Comparison of ENCODE assay signal across 14 cellular contexts in the genomic region with DNA sequence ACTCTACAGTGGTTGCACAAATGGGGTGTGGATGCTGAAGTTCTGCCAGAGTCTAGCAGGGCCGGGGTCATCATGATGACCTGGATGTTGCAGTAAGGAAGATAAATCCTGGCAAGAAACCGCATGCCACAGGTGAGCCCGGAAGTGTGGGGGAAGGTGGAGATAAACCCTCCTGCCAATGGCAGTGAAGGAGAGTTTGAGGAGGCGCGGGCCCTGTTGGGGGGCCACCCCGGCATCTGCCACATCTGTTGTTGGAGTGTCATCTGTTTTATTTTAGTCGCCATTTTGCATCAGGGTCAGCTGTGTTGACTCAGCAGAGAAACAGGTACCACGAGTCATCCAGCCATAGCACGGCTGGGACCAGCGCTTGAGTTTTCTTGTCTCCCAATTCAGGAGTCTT.
DNase-seq lines count a peak whose midpoint lies in the region; ATAC-seq and TF ChIP-seq lines count a peak whose summit lies in the region.
"Had no signal": no experiment of that assay in that cellular context is flagged by ENCODE, and none has a peak within 500 bp of the region (broad histone marks: within the 10 kb centered on the region; RNA-seq: fewer than 3 reads in every experiment).

No MANE protein-coding gene starts in this region.

- H2BK12ac ChIP-seq in H9 (ENCODE audit: insufficient read length, low read depth, low read length): no peak overlapping the region

- H2AK5ac ChIP-seq in H9 (ENCODE audit: insufficient read length, low read length): no peak overlapping the region

- no peak overlapping the region for H3K4me3 Mint-ChIP-seq in activated T-cell treated with anti-CD3 and anti-CD28 coated beads, Interleukin-2, amount 50 U/mL, for 72 hours
- no peak overlapping the region for H3K4me3 Mint-ChIP-seq in activated T-cell treated with anti-CD3 and anti-CD28 coated beads, Interleukin-2, amount 50 U/mL, for 4 hours
- H3K4me3 Mint-ChIP-seq in chondrocyte (ENCODE audit: unreplicated experiment) (no peak overlapping the region), H9 (no peak overlapping the region)

- H3K79me2 ChIP-seq in H9 (ENCODE audit: insufficient read depth, low read length): no peaks in the 10 kb centered on the region

- H3K27me3 ChIP-seq in sigmoid colon: no peaks in the 10 kb centered on the region
- no peaks in the 10 kb centered on the region for H3K27me3 ChIP-seq in H9 (ENCODE audit: insufficient read depth, low read length)
- H3K27me3 ChIP-seq: BE2C had no signal

- WGBS in sigmoid colon, 2 donors: 87 to 89% methylated on average over 10 of the region's 10 CpGs
- WGBS in H9 (ENCODE audit: extremely low coverage, insufficient read length, low lambda C conversion rate): no CpG with 5 or more reads among the region's 10 CpGs

- TF ChIP-seq EP300 in sigmoid colon (IDR thresholded peaks at IDR 0.05): no peak

- no peak overlapping the region for H2BK120ac ChIP-seq in H9 (ENCODE audit: low read depth, low read length, poor library complexity, severe bottlenecking)

- H3K9me3 ChIP-seq in sigmoid colon: no peaks in the 10 kb centered on the region
- H3K9me3 ChIP-seq in H9 (ENCODE audit: control insufficient read depth, low read depth, low read length): no peaks in the 10 kb centered on the region
- H3K9me3 ChIP-seq: BE2C had no signal

- H3K79me1 ChIP-seq in H9 (ENCODE audit: insufficient read depth, low read depth, low read length, poor library complexity, severe bottlenecking): no peaks in the 10 kb centered on the region

- no peak for DNase-seq in activated T-cell treated with anti-CD3 and anti-CD28 coated beads, Interleukin-2, amount 50 U/mL, for 72 hours
- DNase-seq in activated T-cell treated with anti-CD3 and anti-CD28 coated beads, Interleukin-2, amount 50 U/mL, for 4 hours: no peak
- peak; percentile 60 for DNase-seq in M059J (ENCODE audit: low read depth)
- peak; percentile 65 for DNase-seq in chondrocyte (ENCODE audit: low spot score)
- peak; percentile 28 for DNase-seq in sigmoid colon
- no peak for DNase-seq in DMS 273 (lab: John Stamatoyannopoulos, UW; ENCODE audit: unreplicated experiment)
- no peak for DNase-seq in H9
- DNase-seq in NAMALWA (ENCODE audit: low spot score): no peak
- DNase-seq: BE2C, GF-D8, NCI-H1105 treated with DMSO at 0.1 percent for 48 hours, NCI-H446, Right ventricle myocardium superior, WERI-Rb-1 had no signal

- H3K56ac ChIP-seq in H9 (ENCODE audit: insufficient read length, low read depth, low read length): no peak overlapping the region

- no peak overlapping the region for H3K9ac ChIP-seq in H9 (ENCODE audit: extremely low read depth, insufficient read length, low read length)

- H4K8ac ChIP-seq in H9 (replicated peaks; ENCODE audit: insufficient read length, low read depth, low read length): no peak overlapping the region

- no peak overlapping the region for H2AFZ ChIP-seq in H9 (ENCODE audit: low read length)

- H3K4ac ChIP-seq in H9 (ENCODE audit: low read depth, low read length): no peak overlapping the region

- no peaks in the 10 kb centered on the region for H3K9me3 Mint-ChIP-seq in activated T-cell treated with anti-CD3 and anti-CD28 coated beads, Interleukin-2, amount 50 U/mL, for 72 hours
- H3K9me3 Mint-ChIP-seq in activated T-cell treated with anti-CD3 and anti-CD28 coated beads, Interleukin-2, amount 50 U/mL, for 4 hours: no peaks in the 10 kb centered on the region
- H3K9me3 Mint-ChIP-seq in chondrocyte (ENCODE audit: low read depth) (no peaks in the 10 kb centered on the region), H9 (no peaks in the 10 kb centered on the region)

- peaks cover 50% of the 10 kb centered on the region for H3K4me1 Mint-ChIP-seq in activated T-cell treated with anti-CD3 and anti-CD28 coated beads, Interleukin-2, amount 50 U/mL, for 72 hours (ENCODE audit: low read depth)
- peaks cover 52% of the 10 kb centered on the region for H3K4me1 Mint-ChIP-seq in activated T-cell treated with anti-CD3 and anti-CD28 coated beads, Interleukin-2, amount 50 U/mL, for 4 hours (ENCODE audit: low read depth)
- peaks cover 9% of the 10 kb centered on the region for H3K4me1 Mint-ChIP-seq in chondrocyte (ENCODE audit: low read depth)
- H3K4me1 Mint-ChIP-seq in H9: peaks cover 16 to 25% of the 10 kb centered on the region in 2 experiments

- no peak overlapping the region for H3K4me3 ChIP-seq in sigmoid colon

- no peak overlapping the region for H3K14ac ChIP-seq in H9 (ENCODE audit: insufficient read depth, low read length)

- H3K27me3 Mint-ChIP-seq in activated T-cell treated with anti-CD3 and anti-CD28 coated beads, Interleukin-2, amount 50 U/mL, for 72 hours (ENCODE audit: low read depth): no peaks in the 10 kb centered on the region
- no peaks in the 10 kb centered on the region for H3K27me3 Mint-ChIP-seq in activated T-cell treated with anti-CD3 and anti-CD28 coated beads, Interleukin-2, amount 50 U/mL, for 4 hours (ENCODE audit: low read depth)
- no peaks in the 10 kb centered on the region for H3K27me3 Mint-ChIP-seq in chondrocyte (ENCODE audit: low read depth)
- no peaks in the 10 kb centered on the region for H3K27me3 Mint-ChIP-seq in H9 (ENCODE audit: low read depth)

- H3K27ac Mint-ChIP-seq in activated T-cell treated with anti-CD3 and anti-CD28 coated beads, Interleukin-2, amount 50 U/mL, for 72 hours: peak overlapping the region; percentile 55
- H3K27ac Mint-ChIP-seq in chondrocyte (ENCODE audit: unreplicated experiment): no peak overlapping the region
- no peak overlapping the region for H3K27ac Mint-ChIP-seq in H9

- H3K27ac ChIP-seq in sigmoid colon: no peak overlapping the region
- no peak overlapping the region for H3K27ac ChIP-seq in H9 (ENCODE audit: insufficient read length, low read depth, low read length)
- H3K27ac ChIP-seq: WERI-Rb-1 had no signal

- H3K23ac ChIP-seq in H9 (ENCODE audit: insufficient read length, low read depth, low read length): no peak overlapping the region

- H2BK20ac ChIP-seq in H9 (ENCODE audit: low read depth, low read length, poor library complexity, severe bottlenecking): no peak overlapping the region

- TF ChIP-seq POLR2A in sigmoid colon (IDR thresholded peaks at IDR 0.05): no peak

- no peak overlapping the region for H2BK5ac ChIP-seq in H9 (ENCODE audit: insufficient read length, low read length)

- no peak overlapping the region for H3T11ph ChIP-seq in H9 (ENCODE audit: low read length)

- H3K4me2 ChIP-seq in H9 (ENCODE audit: insufficient read depth, insufficient read length, low read length): no peak overlapping the region

- H2BK15ac ChIP-seq in H9 (ENCODE audit: low read depth, low read length): no peak overlapping the region

- intact Hi-C loops in sigmoid colon (cut with DNase I): no loop called here

- H3K18ac ChIP-seq in H9 (ENCODE audit: insufficient read length, low read depth, low read length): no peak overlapping the region

- no peaks in the 10 kb centered on the region for H4K20me1 ChIP-seq in H9 (ENCODE audit: control insufficient read depth, insufficient read depth, insufficient read length)

- H4K91ac ChIP-seq in H9 (ENCODE audit: insufficient read length, low read depth, low read length): no peak overlapping the region

- no peak for ATAC-seq in activated T-cell treated with anti-CD3 and anti-CD28 coated beads, Interleukin-2, amount 50 U/mL, for 72 hours (replicated peaks in 1 of 2)
- ATAC-seq in activated T-cell treated with anti-CD3 and anti-CD28 coated beads, Interleukin-2, amount 50 U/mL, for 4 hours: no peak

- no peak overlapping the region for H4K5ac ChIP-seq in H9 (ENCODE audit: insufficient read length, low read depth, low read length)

- peaks cover 4 to 13% of the 10 kb centered on the region in 2 donors for H3K36me3 Mint-ChIP-seq in activated T-cell treated with anti-CD3 and anti-CD28 coated beads, Interleukin-2, amount 50 U/mL, for 72 hours (ENCODE audit: insufficient read depth in 2 of 2)
- H3K36me3 Mint-ChIP-seq in activated T-cell treated with anti-CD3 and anti-CD28 coated beads, Interleukin-2, amount 50 U/mL, for 4 hours (ENCODE audit: insufficient read depth): peaks cover 38% of the 10 kb centered on the region
- peaks cover 1% of the 10 kb centered on the region for H3K36me3 Mint-ChIP-seq in chondrocyte (ENCODE audit: low read depth)
- peaks cover 0 to 6% (median 0%) of the 10 kb centered on the region in 3 experiments; a peak in 2 of 7 replicates for H3K36me3 Mint-ChIP-seq in H9 (ENCODE audit: insufficient read depth in 1 of 3, low read depth in 3 of 3)

- no peaks in the 10 kb centered on the region for H3K23me2 ChIP-seq in H9 (ENCODE audit: insufficient read length, low read depth, low read length, poor library complexity, severe bottlenecking)

- H3K36me3 ChIP-seq in sigmoid colon: peaks cover 0 to 7% (median under 1%) of the 10 kb centered on the region in 4 donors
- H3K36me3 ChIP-seq: BE2C had no signal

- TF ChIP-seq CTCF in chondrocyte (IDR thresholded peaks at IDR 0.05) (no peak), sigmoid colon (IDR thresholded peaks at IDR 0.05) (no peak), H9 (conservative IDR thresholded peaks at IDR 0.05) (no peak)

- H3K4me1 ChIP-seq in sigmoid colon: no peaks in the 10 kb centered on the region
- no peaks in the 10 kb centered on the region for H3K4me1 ChIP-seq in H9 (ENCODE audit: insufficient read depth, low read length)

Comparison
In these comparisons a context has a peak if more than half of its experiments do, and no peak if none do; other contexts are left out.
1. DNase-seq: peak in M059J (single experiment), chondrocyte (single experiment) and sigmoid colon (single experiment); none in activated T-cell treated with anti-CD3 and anti-CD28 coated beads, Interleukin-2, amount 50 U/mL, for 72 hours (0 of 2), activated T-cell treated with anti-CD3 and anti-CD28 coated beads, Interleukin-2, amount 50 U/mL, for 4 hours (single experiment), DMS 273 (single experiment), H9 (single experiment) and NAMALWA (single experiment).